Comparison of ENCODE assay signal across 19 cellular contexts in genomic region chr16:13594798-13595197, GRCh38.
"Had no signal": no experiment of that assay in that cellular context is flagged by ENCODE, and none has a peak within 500 bp of the region (broad histone marks: within the 10 kb centered on the region; RNA-seq: fewer than 3 reads in every experiment).

No MANE protein-coding gene starts in this region.

- DNase-seq: activated CD4-positive, alpha-beta memory T cell treated with anti-CD3 and anti-CD28 coated beads for 36 hours; activated CD4-positive, alpha-beta T cell treated with anti-CD3 and anti-CD28 coated beads for 36 hours; activated effector memory CD4-positive, alpha-beta T cell treated with anti-CD3 and anti-CD28 coated beads, Interleukin-2, amount 50 U/mL, for 16 hours; activated T-cell treated with anti-CD3 and anti-CD28 coated beads, Interleukin-2, amount 50 U/mL, for 4 hours; amniotic stem cell; caudate nucleus; colonic mucosa; effector memory CD4-positive, alpha-beta T cell; foreskin melanocyte; head of caudate nucleus; kidney glomerular epithelial cell; mesenchymal stem cell; ovary; upper lobe of right lung had no signal

- H3K27me3 Mint-ChIP-seq: activated CD4-positive, alpha-beta memory T cell treated with anti-CD3 and anti-CD28 coated beads for 36 hours; activated CD4-positive, alpha-beta T cell treated with anti-CD3 and anti-CD28 coated beads for 36 hours; activated naive CD8-positive, alpha-beta T cell; natural killer cell treated with Interleukin-12 subunit alpha and Interleukin-12 subunit beta and Interleukin-15 and Interleukin-18, amount 100 ng/mL, for 72 hours had no signal

- H3K4me1 Mint-ChIP-seq: activated CD4-positive, alpha-beta T cell treated with anti-CD3 and anti-CD28 coated beads for 36 hours; stimulated activated effector memory CD8-positive, alpha-beta T cell treated with anti-CD3 and anti-CD28 coated beads, Interleukin-12 subunit alpha, Interleukin-12 subunit beta, amount 100 ng/mL, for 72 hours had no signal

- H3K4me3 Mint-ChIP-seq: activated CD4-positive, alpha-beta memory T cell treated with anti-CD3 and anti-CD28 coated beads for 36 hours; activated CD4-positive, alpha-beta T cell treated with anti-CD3 and anti-CD28 coated beads for 36 hours; activated naive CD8-positive, alpha-beta T cell; activated T-cell treated with anti-CD3 and anti-CD28 coated beads, Interleukin-2, amount 50 U/mL, for 4 hours; natural killer cell treated with Interleukin-12 subunit alpha and Interleukin-12 subunit beta and Interleukin-15 and Interleukin-18, amount 100 ng/mL, for 72 hours; stimulated activated effector memory CD8-positive, alpha-beta T cell treated with anti-CD3 and anti-CD28 coated beads, Interleukin-12 subunit alpha, Interleukin-12 subunit beta, amount 100 ng/mL, for 72 hours had no signal

- H3K9me3 ChIP-seq: colonic mucosa, ovary, thoracic aorta, upper lobe of right lung had no signal

- ATAC-seq: activated CD4-positive, alpha-beta T cell treated with anti-CD3 and anti-CD28 coated beads for 36 hours; activated T-cell treated with anti-CD3 and anti-CD28 coated beads, Interleukin-2, amount 50 U/mL, for 4 hours; natural killer cell treated with Interleukin-12 subunit alpha and Interleukin-12 subunit beta and Interleukin-15 and Interleukin-18, amount 100 ng/mL, for 72 hours; stimulated activated effector memory CD8-positive, alpha-beta T cell treated with anti-CD3 and anti-CD28 coated beads, Interleukin-12 subunit alpha, Interleukin-12 subunit beta, amount 100 ng/mL, for 72 hours; upper lobe of right lung had no signal

- H3K9me3 Mint-ChIP-seq: activated CD4-positive, alpha-beta memory T cell treated with anti-CD3 and anti-CD28 coated beads for 36 hours; activated T-cell treated with anti-CD3 and anti-CD28 coated beads, Interleukin-2, amount 50 U/mL, for 4 hours had no signal

- H3K4me3 ChIP-seq: colonic mucosa, ovary, thoracic aorta, upper lobe of right lung had no signal

- H3K27ac ChIP-seq: colonic mucosa, ovary, thoracic aorta, upper lobe of right lung, VCaP had no signal

- H3K36me3 ChIP-seq: colonic mucosa, ovary, thoracic aorta, upper lobe of right lung had no signal

- H3K27ac Mint-ChIP-seq: activated CD4-positive, alpha-beta memory T cell treated with anti-CD3 and anti-CD28 coated beads for 36 hours; activated CD4-positive, alpha-beta T cell treated with anti-CD3 and anti-CD28 coated beads for 36 hours; activated naive CD8-positive, alpha-beta T cell; natural killer cell treated with Interleukin-12 subunit alpha and Interleukin-12 subunit beta and Interleukin-15 and Interleukin-18, amount 100 ng/mL, for 72 hours; stimulated activated effector memory CD8-positive, alpha-beta T cell treated with anti-CD3 and anti-CD28 coated beads, Interleukin-12 subunit alpha, Interleukin-12 subunit beta, amount 100 ng/mL, for 72 hours had no signal

- H3K36me3 Mint-ChIP-seq: activated CD4-positive, alpha-beta memory T cell treated with anti-CD3 and anti-CD28 coated beads for 36 hours; activated naive CD8-positive, alpha-beta T cell; natural killer cell treated with Interleukin-12 subunit alpha and Interleukin-12 subunit beta and Interleukin-15 and Interleukin-18, amount 100 ng/mL, for 72 hours; stimulated activated effector memory CD8-positive, alpha-beta T cell treated with anti-CD3 and anti-CD28 coated beads, Interleukin-12 subunit alpha, Interleukin-12 subunit beta, amount 100 ng/mL, for 72 hours had no signal

- H3K27me3 ChIP-seq: colonic mucosa, ovary, upper lobe of right lung had no signal

- H3K4me1 ChIP-seq: colonic mucosa, upper lobe of right lung had no signal
